In the genomic region with DNA sequence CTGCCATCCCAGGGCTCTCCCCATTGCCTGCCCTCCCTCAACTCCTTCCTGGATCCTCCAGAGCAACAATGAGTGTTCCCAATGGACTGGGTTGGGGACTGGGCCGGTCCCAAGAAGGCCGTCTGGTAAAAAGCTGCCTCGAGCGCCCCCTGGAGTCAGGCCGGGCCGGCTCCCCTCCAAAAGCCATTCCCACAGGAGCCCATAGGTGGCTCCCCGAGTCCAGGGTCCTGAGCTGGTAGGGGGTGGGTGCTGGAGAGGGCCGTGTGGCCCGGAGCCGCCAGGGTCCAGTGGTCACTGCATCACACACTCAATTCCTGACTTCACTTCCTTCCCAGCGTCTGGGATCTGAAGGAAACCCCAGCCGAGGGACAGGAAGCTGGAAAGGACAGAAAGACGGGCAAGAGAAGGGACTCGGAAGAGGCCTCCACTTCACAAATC, we compare ENCODE assay signal across 8 cellular contexts. TPM values are rescaled to one million over a fixed set of nuclear protein-coding genes. Genes with fewer than 3 reads are reported as not detected.
A peak's percentile ranks its signal among the peaks of the same experiment; 100 is the strongest.
DNase-seq lines count a peak whose midpoint lies in the region; ATAC-seq, FAIRE-seq and TF ChIP-seq lines count a peak whose summit lies in the region.

No MANE protein-coding gene starts in this region.

- peaks cover 17% of the 10 kb centered on the region for H3K4me1 Mint-ChIP-seq in central memory CD8-positive, alpha-beta T cell

- H3K4me1 ChIP-seq in A549 = peaks cover 24% of the 10 kb centered on the region

- no peak overlapping the region for H3K4me3 Mint-ChIP-seq in central memory CD8-positive, alpha-beta T cell

- POLR2A ChIA-PET in A549 (lab: Yijun Ruan, JAX) = interaction anchor here (0.5 to 1.1 kb wide), 2 partner anchors 13 to 100 kb away, joined by 3 to 4 read pairs; no protein-coding TSS in a partner anchor

- no peaks in the 10 kb centered on the region for H3K9me3 Mint-ChIP-seq in central memory CD8-positive, alpha-beta T cell

- CTCF ChIA-PET in A549 (lab: Yijun Ruan, JAX) = interaction anchor here (0.6 to 20.0 kb wide), 51 partner anchors 8 to 316 kb away, joined by 3 to 319 read pairs (median 5); partner anchors contain the start of gene ALDH4A1

- peaks cover 48% of the 10 kb centered on the region for H3K36me3 Mint-ChIP-seq in central memory CD8-positive, alpha-beta T cell (ENCODE audit: insufficient read depth)

- peak overlapping the region; percentile 46 to 79; a peak in 4 of 6 replicates for H3K27ac ChIP-seq in A549

- TF ChIP-seq EP300 in A549 (IDR thresholded peaks at IDR 0.05) = no peak

- 60% methylated on average over 4 of the region's 14 CpGs for WGBS in A549 (ENCODE audit: missing lambda C conversion rate)

- TF ChIP-seq CTCF in A549 (IDR thresholded peaks at IDR 0.05) = peak; percentile 95

- H3K4me2 ChIP-seq in A549 = peak overlapping the region; percentile 30; the same call in 2 of the 3 replicates

- FAIRE-seq in A549 (lab: Jason Lieb, UNC) (no peak), GM12892 (lab: Jason Lieb, UNC) (peak; percentile 74)

- no peaks in the 10 kb centered on the region for H3K9me3 ChIP-seq in A549

- ATAC-seq in A549 (peak; percentile 83 to 91), left colon (peak; percentile 87), HG03045 (IDR thresholded peaks at IDR 0.05; ENCODE audit: unreplicated experiment) (no peak)
- peak; percentile 80 for ATAC-seq in central memory CD8-positive, alpha-beta T cell (replicated peaks; ENCODE audit: extremely low read depth, poor library complexity, severe bottlenecking)

- TF ChIP-seq RAD21 in A549 (conservative IDR thresholded peaks at IDR 0.05 in 1 of 2, IDR thresholded peaks at IDR 0.05 in 1 of 2) = peak; percentile 80 to 89

- no peak overlapping the region for H3K4me3 ChIP-seq in A549

- no peaks in the 10 kb centered on the region for H3K27me3 Mint-ChIP-seq in central memory CD8-positive, alpha-beta T cell

- TF ChIP-seq POLR2A in A549 (IDR thresholded peaks at IDR 0.05; ENCODE audit: low read length) = no peak
- TF ChIP-seq POLR2A in GM12892 (IDR thresholded peaks at IDR 0.05; ENCODE audit: low read depth, low read length) = no peak

- intact Hi-C loops in left colon (cut with DNase I, micrococcal nuclease) = loop anchor here (5.0 to 10.0 kb wide), 2 partner anchors 49 to 172 kb away; no protein-coding TSS in a partner anchor

- peak; percentile 74 to 92 for DNase-seq in A549 (ENCODE audit: low read depth in 1 of 2, low spot score in 1 of 2)
- DNase-seq in GM12892 (ENCODE audit: insufficient read length) = peak; percentile 96
- peak; percentile 22 for DNase-seq in NCI-H2107 (lab: John Stamatoyannopoulos, UW)
- peak; percentile 77 for DNase-seq in activated CD4-positive, CD25-positive, alpha-beta regulatory T cell treated with anti-CD3 and anti-CD28 coated beads, Interleukin-2, amount 50 U/mL, for 72 hours
- DNase-seq in central memory CD8-positive, alpha-beta T cell (ENCODE audit: low spot score in 2 of 2) = peak; percentile 55 to 64
- peak; percentile 62 to 84 for DNase-seq in left colon
- DNase-seq in stimulated activated CD4-positive, alpha-beta T cell treated with anti-CD3 and anti-CD28 coated beads, Interleukin-2, amount 100 ng/mL, for 4 hours (ENCODE audit: low read depth) = peak; percentile 60

- H3K27ac Mint-ChIP-seq in central memory CD8-positive, alpha-beta T cell (ENCODE audit: low read depth) = peak overlapping the region; percentile 75

TF ChIP-seq in A549, 52 proteins besides CTCF, POLR2A, EP300 and RAD21:
- TF ChIP-seq FOSB (CRISPR knock-in tag; IDR thresholded peaks at IDR 0.05) = 0 out of 2 replicates have a peak, but pooled peaks have one; percentile 35
- TF ChIP-seq SMC3 (IDR thresholded peaks at IDR 0.05) = peak; percentile 77
- TF ChIP-seq RARB (CRISPR knock-in tag; IDR thresholded peaks at IDR 0.05) = no peak

RNA-seq across cellular contexts. Expression of gene ALDH4A1, which starts 10.7 kb away (rescaled TPM):
- 9.4 and 9.7 TPM in 2 replicates for polyA plus RNA-seq in A549 (2011; rRNA removed)
- 17.8 and 20.9 TPM in 2 replicates for polyA plus RNA-seq in A549 (2012; cell fraction: cytosol; rRNA removed)
- polyA plus RNA-seq in A549 (2012; cell fraction: nucleus; rRNA removed) = 44.6 and 47.4 TPM in 2 replicates
- 14.7 to 17.1 TPM (median 15.4 TPM) in 3 replicates for polyA plus RNA-seq in A549 (2017; fragmentation: RNase III; extraction: RNeasy Plus Mini Kit Qiagen cat#74134 plus additional on column Dnase treatment)
- 12.0 and 13.4 TPM in 2 replicates for polyA minus RNA-seq in A549 (2011; rRNA and poly(A)+ RNA removed)
- polyA plus RNA-seq in GM12892 (2012; ENCODE audit: missing spikeins) = 2.8 TPM
- total RNA-seq in left colon = 1 to 10 TPM; 4.9 to 5.5 TPM

RNA-seq across cellular contexts. Expression of gene IFFO2, which starts 43.4 kb away (rescaled TPM):
- polyA plus RNA-seq in A549 (2011; rRNA removed) (23.0 and 24.3 TPM in 2 replicates), A549 (2017; fragmentation: RNase III; extraction: RNeasy Plus Mini Kit Qiagen cat#74134 plus additional on column Dnase treatment) (50.1 to 57.5 TPM (median 53.9 TPM) in 3 replicates)
- 43.9 and 44.0 TPM in 2 replicates for polyA plus RNA-seq in A549 (2012; cell fraction: cytosol; rRNA removed)
- 93.7 and 96.0 TPM in 2 replicates for polyA plus RNA-seq in A549 (2012; cell fraction: nucleus; rRNA removed)
- 24.2 and 31.1 TPM in 2 replicates for polyA minus RNA-seq in A549 (2011; rRNA and poly(A)+ RNA removed)
- 5.6 TPM for polyA plus RNA-seq in GM12892 (2012; ENCODE audit: missing spikeins)
- total RNA-seq in left colon = 10 to 100 TPM in 1 of 2 donors, 1 to 10 TPM in 1; 5.4 to 14.7 TPM

RNA-seq across cellular contexts. Expression of gene TAS1R2, which starts 53.6 kb away (rescaled TPM):
- polyA plus RNA-seq in A549 (2011; rRNA removed) = not detected in 2 replicates
- not detected in 2 replicates for polyA plus RNA-seq in A549 (2012; cell fraction: cytosol; rRNA removed)
- not detected in 2 replicates for polyA plus RNA-seq in A549 (2012; cell fraction: nucleus; rRNA removed)
- not detected in 3 replicates for polyA plus RNA-seq in A549 (2017; fragmentation: RNase III; extraction: RNeasy Plus Mini Kit Qiagen cat#74134 plus additional on column Dnase treatment)
- polyA minus RNA-seq in A549 (2011; rRNA and poly(A)+ RNA removed) = not detected in 2 replicates
- polyA plus RNA-seq in GM12892 (2012; ENCODE audit: missing spikeins) = not detected
- not detected for total RNA-seq in left colon

Comparison
In these comparisons a context has a peak if more than half of its experiments do, and no peak if none do; other contexts are left out.
1. DNase-seq: peak in every context shown above with its lines; median percentile 96 in GM12892; 83 in A549; 77 in activated CD4-positive, CD25-positive, alpha-beta regulatory T cell treated with anti-CD3 and anti-CD28 coated beads, Interleukin-2, amount 50 U/mL, for 72 hours; 73 in left colon; 60 in stimulated activated CD4-positive, alpha-beta T cell treated with anti-CD3 and anti-CD28 coated beads, Interleukin-2, amount 100 ng/mL, for 4 hours; 60 in central memory CD8-positive, alpha-beta T cell; 22 in NCI-H2107.